11 cellular contexts compared by ENCODE assay signal in genomic region chr6:73281684-73282083, GRCh38. TPM values are rescaled to one million over a fixed set of nuclear protein-coding genes. Genes with fewer than 3 reads are reported as not detected.
"Had no signal": no experiment of that assay in that cellular context is flagged by ENCODE, and none has a peak within 500 bp of the region (broad histone marks: within the 10 kb centered on the region; RNA-seq: fewer than 3 reads in every experiment).

No MANE protein-coding gene starts in this region.

RNA-seq across cellular contexts. Expression of gene KHDC1, which starts 18.7 kb away (rescaled TPM):
- total RNA-seq: suprapubic skin had no signal

RNA-seq across cellular contexts. Expression of gene KHDC1L, which starts 56.4 kb away (rescaled TPM):
- total RNA-seq: stomach, subcutaneous adipose tissue, suprapubic skin, thoracic aorta, thyroid gland, transverse colon, upper lobe of left lung, upper lobe of right lung, ureter, urinary bladder, vagina had no signal
- polyA plus RNA-seq: urinary bladder had no signal
